Comparison of ENCODE assay signal across 23 cellular contexts in genomic region chr2:191006997-191007604, GRCh38. TPM values are rescaled to one million over a fixed set of nuclear protein-coding genes. Genes with fewer than 3 reads are reported as not detected.
DNase-seq lines count a peak whose midpoint lies in the region; ATAC-seq, FAIRE-seq and TF ChIP-seq lines count a peak whose summit lies in the region.
"Had no signal": no experiment of that assay in that cellular context is flagged by ENCODE, and none has a peak within 500 bp of the region (broad histone marks: within the 10 kb centered on the region; RNA-seq: fewer than 3 reads in every experiment).

No MANE protein-coding gene starts in this region.

- intact Hi-C loops in activated naive CD4-positive, alpha-beta T cell treated with anti-CD3 and anti-CD28 coated beads for 36 hours (cut with micrococcal nuclease) = no loop called here
- intact Hi-C loops in naive thymus-derived CD4-positive, alpha-beta T cell (cut with micrococcal nuclease) = no loop called here
- intact Hi-C loops in colonic mucosa (cut with DNase I) = no loop called here

- peaks cover 77% of the 10 kb centered on the region for H3K36me3 Mint-ChIP-seq in activated naive CD4-positive, alpha-beta T cell treated with anti-CD3 and anti-CD28 coated beads for 36 hours (ENCODE audit: low read depth)
- H3K36me3 Mint-ChIP-seq in activated T-helper 17 cell treated with anti-CD3 and anti-CD28 coated beads, Interleukin-2, amount 50 U/mL, for 72 hours (ENCODE audit: low read depth) = no peaks in the 10 kb centered on the region
- peaks cover 27 to 78% (median 74%) of the 10 kb centered on the region in 5 donors for H3K36me3 Mint-ChIP-seq in naive thymus-derived CD4-positive, alpha-beta T cell

- no peaks in the 10 kb centered on the region for H3K9me3 ChIP-seq in naive thymus-derived CD4-positive, alpha-beta T cell (ENCODE audit: control insufficient read depth in 2 of 3, low read length in 3 of 3)
- no peaks in the 10 kb centered on the region for H3K9me3 ChIP-seq in colonic mucosa

- no peak overlapping the region for H3K9ac ChIP-seq in colonic mucosa (ENCODE audit: low read depth in 2 of 2, low read length in 2 of 2)
- H3K9ac ChIP-seq: neural progenitor cell had no signal

- TF ChIP-seq CTCF in colonic mucosa (IDR thresholded peaks at IDR 0.05) = no peak

- FAIRE-seq in HTR-8/SVneo (lab: Jason Lieb, UNC) = peak; percentile 13
- FAIRE-seq: colon, GM19239 had no signal

- DNase-seq in activated naive CD4-positive, alpha-beta T cell treated with anti-CD3 and anti-CD28 coated beads for 36 hours = no peak
- DNase-seq in activated naive CD4-positive, alpha-beta T cell (lab: John Stamatoyannopoulos, UW) = no peak
- DNase-seq in HTR-8/SVneo (ENCODE audit: insufficient read length, low spot score) = no peak
- no peak for DNase-seq in naive thymus-derived CD4-positive, alpha-beta T cell
- DNase-seq in colonic mucosa = no peak
- DNase-seq in AML-193 (lab: John Stamatoyannopoulos, UW) = no peak
- DNase-seq in NCI-H2227 (lab: John Stamatoyannopoulos, UW; ENCODE audit: unreplicated experiment) = no peak
- DNase-seq: brain microvascular endothelial cell, endodermal cell, GF-D8, left colon, NCI-H146, NCI-H2171, trophoblast cell, WERI-Rb-1 had no signal

- no peak overlapping the region for H3K4me3 ChIP-seq in naive thymus-derived CD4-positive, alpha-beta T cell (ENCODE audit: low read length)
- H3K4me3 ChIP-seq in colonic mucosa = no peak overlapping the region
- H3K4me3 ChIP-seq: GM23338, neural progenitor cell had no signal

- peaks cover 59 to 72% (median 65%) of the 10 kb centered on the region in 3 experiments for H3K36me3 ChIP-seq in naive thymus-derived CD4-positive, alpha-beta T cell (ENCODE audit: control insufficient read depth in 2 of 3, insufficient read depth in 3 of 3, low read length in 3 of 3)
- H3K36me3 ChIP-seq in colonic mucosa = peaks cover 39% of the 10 kb centered on the region

- peak overlapping the region; percentile 34 for H3K27ac ChIP-seq in naive thymus-derived CD4-positive, alpha-beta T cell (ENCODE audit: low read depth, low read length)
- no peak overlapping the region for H3K27ac ChIP-seq in colonic mucosa
- H3K27ac ChIP-seq: brain microvascular endothelial cell, neural progenitor cell, WERI-Rb-1 had no signal

- H3K9me3 Mint-ChIP-seq in activated naive CD4-positive, alpha-beta T cell treated with anti-CD3 and anti-CD28 coated beads for 36 hours = peaks cover 21% of the 10 kb centered on the region
- H3K9me3 Mint-ChIP-seq in activated T-helper 17 cell treated with anti-CD3 and anti-CD28 coated beads, Interleukin-2, amount 50 U/mL, for 72 hours = peaks cover 7% of the 10 kb centered on the region
- H3K9me3 Mint-ChIP-seq in naive thymus-derived CD4-positive, alpha-beta T cell = peaks cover 0 to 19% (median 3%) of the 10 kb centered on the region in 11 donors
- H3K9me3 Mint-ChIP-seq: GM23338, IgD-negative memory B cell, neural progenitor cell had no signal

- peaks cover 51 to 69% of the 10 kb centered on the region in 2 donors for H3K4me1 ChIP-seq in naive thymus-derived CD4-positive, alpha-beta T cell (ENCODE audit: control insufficient read depth in 2 of 2, insufficient read depth in 2 of 2, low read length in 2 of 2)
- H3K4me1 ChIP-seq in colonic mucosa = no peaks in the 10 kb centered on the region
- H3K4me1 ChIP-seq: neural progenitor cell had no signal

- POLR2A ChIA-PET in naive thymus-derived CD4-positive, alpha-beta T cell (lab: Charles Lee) = interaction anchor here (0.8 to 1.2 kb wide), 3 partner anchors 14 to 125 kb away, joined by 3 to 4 read pairs (median 3); no protein-coding TSS in a partner anchor

- peak overlapping the region; percentile 13 for H3K27ac Mint-ChIP-seq in activated naive CD4-positive, alpha-beta T cell treated with anti-CD3 and anti-CD28 coated beads for 36 hours
- H3K27ac Mint-ChIP-seq in activated T-helper 17 cell treated with anti-CD3 and anti-CD28 coated beads, Interleukin-2, amount 50 U/mL, for 72 hours = peak overlapping the region; percentile 79
- H3K27ac Mint-ChIP-seq in naive thymus-derived CD4-positive, alpha-beta T cell = peak overlapping the region; percentile 25 to 88 (median 82)
- H3K27ac Mint-ChIP-seq: endodermal cell, GM23338, mesothelial cell of epicardium, neural progenitor cell had no signal

- H3K27me3 Mint-ChIP-seq in activated naive CD4-positive, alpha-beta T cell treated with anti-CD3 and anti-CD28 coated beads for 36 hours (ENCODE audit: low read depth) = no peaks in the 10 kb centered on the region
- H3K27me3 Mint-ChIP-seq in activated T-helper 17 cell treated with anti-CD3 and anti-CD28 coated beads, Interleukin-2, amount 50 U/mL, for 72 hours = no peaks in the 10 kb centered on the region
- H3K27me3 Mint-ChIP-seq in naive thymus-derived CD4-positive, alpha-beta T cell = no peaks in the 10 kb centered on the region
- H3K27me3 Mint-ChIP-seq: IgD-negative memory B cell had no signal

- CTCF ChIA-PET in activated naive CD4-positive, alpha-beta T cell treated with anti-CD3 and anti-CD28 coated beads for 36 hours (lab: Charles Lee) = interaction anchor here (0.9 to 1.4 kb wide), 4 partner anchors 19 to 226 kb away, joined by 3 read pairs; no protein-coding TSS in a partner anchor
- CTCF ChIA-PET in naive thymus-derived CD4-positive, alpha-beta T cell (lab: Charles Lee) = no interaction called here

- no peaks in the 10 kb centered on the region for H3K27me3 ChIP-seq in naive thymus-derived CD4-positive, alpha-beta T cell (ENCODE audit: control insufficient read depth in 2 of 2, insufficient read depth in 2 of 2, low read length in 2 of 2)
- H3K27me3 ChIP-seq in colonic mucosa = no peaks in the 10 kb centered on the region
- H3K27me3 ChIP-seq: brain microvascular endothelial cell, neural progenitor cell had no signal

- H3K4me1 Mint-ChIP-seq in activated naive CD4-positive, alpha-beta T cell treated with anti-CD3 and anti-CD28 coated beads for 36 hours (ENCODE audit: low read depth) = peaks cover 72% of the 10 kb centered on the region
- H3K4me1 Mint-ChIP-seq in activated T-helper 17 cell treated with anti-CD3 and anti-CD28 coated beads, Interleukin-2, amount 50 U/mL, for 72 hours = peaks cover 37% of the 10 kb centered on the region
- peaks cover 43 to 94% (median 88%) of the 10 kb centered on the region in 7 donors for H3K4me1 Mint-ChIP-seq in naive thymus-derived CD4-positive, alpha-beta T cell
- H3K4me1 Mint-ChIP-seq: endodermal cell, GM23338, neural progenitor cell had no signal

- no peak for ATAC-seq in activated T-helper 17 cell treated with anti-CD3 and anti-CD28 coated beads, Interleukin-2, amount 50 U/mL, for 72 hours (replicated peaks)
- no peak for ATAC-seq in naive thymus-derived CD4-positive, alpha-beta T cell
- ATAC-seq: GM23338, left colon, Right ventricle myocardium inferior had no signal

- no peak overlapping the region for H3K4me3 Mint-ChIP-seq in activated naive CD4-positive, alpha-beta T cell treated with anti-CD3 and anti-CD28 coated beads for 36 hours
- H3K4me3 Mint-ChIP-seq in activated T-helper 17 cell treated with anti-CD3 and anti-CD28 coated beads, Interleukin-2, amount 50 U/mL, for 72 hours = peak overlapping the region; percentile 18
- peak overlapping the region in 9 of 10 donors; percentile 3 to 68 (median 59) for H3K4me3 Mint-ChIP-seq in naive thymus-derived CD4-positive, alpha-beta T cell
- H3K4me3 Mint-ChIP-seq: endodermal cell, GM23338, mesothelial cell of epicardium, neural progenitor cell had no signal

RNA-seq across cellular contexts. Expression of gene STAT1, which starts 6.9 kb away (rescaled TPM):
- total RNA-seq in activated naive CD4-positive, alpha-beta T cell treated with anti-CD3 and anti-CD28 coated beads for 36 hours = 100 to 1,000 TPM; 376 to 402 TPM
- total RNA-seq in activated T-helper 17 cell treated with anti-CD3 and anti-CD28 coated beads, Interleukin-2, amount 50 U/mL, for 72 hours = 100 to 1,000 TPM; 163 to 363 TPM
- total RNA-seq in naive thymus-derived CD4-positive, alpha-beta T cell = 1,000 to 10,000 TPM in 1 of 5 experiments, 10 to 100 TPM in 4; 74.1 to 1,177 (median 89.6) TPM
- 100 to 1,000 TPM; 221 to 244 TPM for polyA plus RNA-seq in naive thymus-derived CD4-positive, alpha-beta T cell
- 10 to 100 TPM; 52.7 to 58.3 TPM for total RNA-seq in colonic mucosa

Comparison
In these comparisons a context has a peak if more than half of its experiments do, and no peak if none do; other contexts are left out.
1. H3K27ac Mint-ChIP-seq: peak in every context shown above with its lines; median percentile 82 in naive thymus-derived CD4-positive, alpha-beta T cell; 79 in activated T-helper 17 cell treated with anti-CD3 and anti-CD28 coated beads, Interleukin-2, amount 50 U/mL, for 72 hours; 13 in activated naive CD4-positive, alpha-beta T cell treated with anti-CD3 and anti-CD28 coated beads for 36 hours.